Comparison of ENCODE assay signal across 17 cellular contexts in genomic region chr11:6621711-6622211, GRCh38.
"Had no signal": no experiment of that assay in that cellular context is flagged by ENCODE, and none has a peak within 500 bp of the region (broad histone marks: within the 10 kb centered on the region; RNA-seq: fewer than 3 reads in every experiment).

No MANE protein-coding gene starts in this region.

- H3K27ac Mint-ChIP-seq: activated CD4-positive, alpha-beta T cell treated with anti-CD3 and anti-CD28 coated beads, Interleukin-2, amount 10 ng/mL, durations not matched to agents 7 days and 5 days; activated CD8-positive, alpha-beta memory T cell treated with anti-CD3 and anti-CD28 coated beads, Interleukin-2, amount 10 ng/mL, durations not matched to agents 7 days and 5 days; activated CD8-positive, alpha-beta T cell treated with anti-CD3 and anti-CD28 coated beads for 36 hours; activated T-helper 1 cell treated with anti-CD3 and anti-CD28 coated beads, Interleukin-12 subunit alpha, Interleukin-12 subunit beta, Interleukin-2, Interleukin-4 antibody, amounts not matched to agents 30 ng/mL and 10 ng/mL and 1 ng/mL, durations not matched to agents 14 hours and 24 hours and 36 hours; naive thymus-derived CD4-positive, alpha-beta T cell had no signal

- H3K4me3 Mint-ChIP-seq: activated CD4-positive, alpha-beta T cell treated with anti-CD3 and anti-CD28 coated beads, Interleukin-2, amount 10 ng/mL, durations not matched to agents 7 days and 5 days; activated CD8-positive, alpha-beta memory T cell treated with anti-CD3 and anti-CD28 coated beads, Interleukin-2, amount 10 ng/mL, durations not matched to agents 7 days and 5 days; activated CD8-positive, alpha-beta T cell treated with anti-CD3 and anti-CD28 coated beads for 36 hours; activated T-helper 1 cell treated with anti-CD3 and anti-CD28 coated beads, Interleukin-12 subunit alpha, Interleukin-12 subunit beta, Interleukin-2, Interleukin-4 antibody, amounts not matched to agents 30 ng/mL and 10 ng/mL and 1 ng/mL, durations not matched to agents 14 hours and 24 hours and 36 hours; naive thymus-derived CD4-positive, alpha-beta T cell had no signal

- ATAC-seq: activated CD8-positive, alpha-beta memory T cell treated with anti-CD3 and anti-CD28 coated beads, Interleukin-2, amount 10 ng/mL, durations not matched to agents 7 days and 5 days; activated CD8-positive, alpha-beta T cell treated with anti-CD3 and anti-CD28 coated beads for 36 hours; naive thymus-derived CD4-positive, alpha-beta T cell; stimulated activated naive CD8-positive, alpha-beta T cell treated with anti-CD3 and anti-CD28 coated beads, Interleukin-15, Interleukin-2, amounts not matched to agents 100 U/mL and 50 U/mL, for 24 hours; upper lobe of right lung had no signal

- H3K4me3 ChIP-seq: left ventricle myocardium inferior, sigmoid colon, SK-N-MC, upper lobe of right lung had no signal

- H3K9me3 Mint-ChIP-seq: activated CD4-positive, alpha-beta T cell treated with anti-CD3 and anti-CD28 coated beads, Interleukin-2, amount 10 ng/mL, durations not matched to agents 7 days and 5 days; activated CD8-positive, alpha-beta T cell treated with anti-CD3 and anti-CD28 coated beads for 36 hours; activated T-helper 1 cell treated with anti-CD3 and anti-CD28 coated beads, Interleukin-12 subunit alpha, Interleukin-12 subunit beta, Interleukin-2, Interleukin-4 antibody, amounts not matched to agents 30 ng/mL and 10 ng/mL and 1 ng/mL, durations not matched to agents 14 hours and 24 hours and 36 hours; naive thymus-derived CD4-positive, alpha-beta T cell had no signal

- H3K9me3 ChIP-seq: left ventricle myocardium inferior, sigmoid colon, upper lobe of right lung had no signal

- H3K27ac ChIP-seq: left ventricle myocardium inferior, parathyroid adenoma, sigmoid colon, SK-N-MC, upper lobe of right lung, VCaP had no signal

- H3K9ac ChIP-seq: parathyroid adenoma had no signal

- H3K27me3 ChIP-seq: sigmoid colon, upper lobe of right lung had no signal

- DNase-seq: activated CD4-positive, alpha-beta T cell treated with anti-CD3 and anti-CD28 coated beads, Interleukin-2, amount 10 ng/mL, durations not matched to agents 7 days and 5 days; activated CD4-positive, CD25-positive, alpha-beta regulatory T cell treated with anti-CD3 and anti-CD28 coated beads, Interleukin-2, amount 50 U/mL, for 72 hours; activated CD8-positive, alpha-beta memory T cell treated with anti-CD3 and anti-CD28 coated beads, Interleukin-2, amount 10 ng/mL, durations not matched to agents 7 days and 5 days; activated CD8-positive, alpha-beta T cell treated with anti-CD3 and anti-CD28 coated beads for 36 hours; activated T-cell treated with anti-CD3 and anti-CD28 coated beads for 4 hours; amygdala; erythroblast; left ventricle myocardium inferior; naive thymus-derived CD4-positive, alpha-beta T cell; sigmoid colon; stimulated activated CD4-positive, alpha-beta T cell treated with anti-CD3 and anti-CD28 coated beads, Interleukin-4, amount 100 ng/mL, for 1 hour; stimulated activated naive CD8-positive, alpha-beta T cell treated with anti-CD3 and anti-CD28 coated beads, Interleukin-15, Interleukin-2, amounts not matched to agents 100 U/mL and 50 U/mL, for 24 hours; upper lobe of right lung had no signal

- H3K36me3 Mint-ChIP-seq: activated CD8-positive, alpha-beta memory T cell treated with anti-CD3 and anti-CD28 coated beads, Interleukin-2, amount 10 ng/mL, durations not matched to agents 7 days and 5 days had no signal

- H3K27me3 Mint-ChIP-seq: activated CD4-positive, alpha-beta T cell treated with anti-CD3 and anti-CD28 coated beads, Interleukin-2, amount 10 ng/mL, durations not matched to agents 7 days and 5 days; activated CD8-positive, alpha-beta memory T cell treated with anti-CD3 and anti-CD28 coated beads, Interleukin-2, amount 10 ng/mL, durations not matched to agents 7 days and 5 days; activated CD8-positive, alpha-beta T cell treated with anti-CD3 and anti-CD28 coated beads for 36 hours; naive thymus-derived CD4-positive, alpha-beta T cell had no signal
